19 cellular contexts compared by ENCODE assay signal in genomic region chr10:100104300-100104699, GRCh38. TPM values are rescaled to one million over a fixed set of nuclear protein-coding genes. Genes with fewer than 3 reads are reported as not detected.
DNase-seq lines count a peak whose midpoint lies in the region; ATAC-seq, FAIRE-seq and TF ChIP-seq lines count a peak whose summit lies in the region.
"Had no signal": no experiment of that assay in that cellular context is flagged by ENCODE, and none has a peak within 500 bp of the region (broad histone marks: within the 10 kb centered on the region; RNA-seq: fewer than 3 reads in every experiment).

No MANE protein-coding gene starts in this region.

- H3K4me2 ChIP-seq in keratinocyte (ENCODE audit: control insufficient read depth, extremely low read depth, insufficient read depth, low read depth, low read length) = no peak overlapping the region
- H3K4me2 ChIP-seq: A549, BLaER1 had no signal

- no peaks in the 10 kb centered on the region for H3K9me1 ChIP-seq in keratinocyte (ENCODE audit: control insufficient read depth, extremely low read depth, insufficient read depth, low read length)

- CTCF ChIA-PET in activated CD4-positive, alpha-beta T cell treated with anti-CD3 and anti-CD28 coated beads for 36 hours (lab: Charles Lee) = no interaction called here

- H3K4me3 ChIP-seq in NB4 (ENCODE audit: low read depth, low read length) (no peak overlapping the region), epithelial cell of esophagus (ENCODE audit: low read length) (no peak overlapping the region), keratinocyte (ENCODE audit: control insufficient read depth in 2 of 3, extremely low read depth in 1 of 3, insufficient read depth in 2 of 3, low read depth in 1 of 3, low read length in 3 of 3) (no peak overlapping the region), sigmoid colon (no peak overlapping the region)
- H3K4me3 ChIP-seq: A549, BLaER1 had no signal

- H3K27ac Mint-ChIP-seq in activated CD4-positive, alpha-beta T cell treated with anti-CD3 and anti-CD28 coated beads for 36 hours = no peak overlapping the region
- H3K27ac Mint-ChIP-seq: CD14-positive monocyte; CD4-positive, alpha-beta memory T cell; HFFc6 had no signal

- H3K27me3 Mint-ChIP-seq in activated CD4-positive, alpha-beta T cell treated with anti-CD3 and anti-CD28 coated beads for 36 hours = peaks cover 30% of the 10 kb centered on the region

- no peak for DNase-seq in activated CD4-positive, alpha-beta T cell treated with anti-CD3 and anti-CD28 coated beads for 36 hours
- no peak for DNase-seq in activated CD4-positive, alpha-beta T cell treated with anti-CD3 and anti-CD28 coated beads for 1 hour
- peak; percentile 11 for DNase-seq in NB4 (ENCODE audit: low read depth)
- DNase-seq in epithelial cell of esophagus (ENCODE audit: low read depth) = peak; percentile 54
- peak; percentile 15 for DNase-seq in keratinocyte (ENCODE audit: low read depth, low spot score)
- DNase-seq in AG20443 (ENCODE audit: low spot score) = no peak
- DNase-seq in sigmoid colon = no peak
- DNase-seq: CD4-positive, alpha-beta memory T cell; DMS79 treated with DMSO at 0.1 percent for 48 hours; GF-D8; GOT3; H7; HFFc6 had no signal

- H3K4me1 ChIP-seq in keratinocyte (ENCODE audit: control insufficient read depth, extremely low read depth, insufficient read depth, low read length) (no peaks in the 10 kb centered on the region), sigmoid colon (no peaks in the 10 kb centered on the region)
- H3K4me1 ChIP-seq: BLaER1 had no signal

- H3K4me3 Mint-ChIP-seq in activated CD4-positive, alpha-beta T cell treated with anti-CD3 and anti-CD28 coated beads for 36 hours = no peak overlapping the region
- H3K4me3 Mint-ChIP-seq: CD14-positive monocyte; CD4-positive, alpha-beta memory T cell; HFFc6 had no signal

- 87 to 93% methylated on average over 5 of the region's 5 CpGs for WGBS in sigmoid colon, 2 donors

- H3K9me3 Mint-ChIP-seq in activated CD4-positive, alpha-beta T cell treated with anti-CD3 and anti-CD28 coated beads for 36 hours (ENCODE audit: low read depth) = peaks cover 4% of the 10 kb centered on the region

- no peaks in the 10 kb centered on the region for H3K36me3 Mint-ChIP-seq in activated CD4-positive, alpha-beta T cell treated with anti-CD3 and anti-CD28 coated beads for 36 hours (ENCODE audit: low read depth)
- H3K36me3 Mint-ChIP-seq: CD14-positive monocyte; CD4-positive, alpha-beta memory T cell had no signal

- TF ChIP-seq CTCF in NB4 (IDR thresholded peaks at IDR 0.05; ENCODE audit: low read depth, low read length) (no peak), epithelial cell of esophagus (IDR thresholded peaks at IDR 0.05; ENCODE audit: insufficient read depth, low read depth, low read length, missing control alignments) (no peak), keratinocyte (optimal IDR thresholded peaks at IDR 0.05 in 1 of 3, IDR thresholded peaks at IDR 0.05 in 1 of 3, conservative IDR thresholded peaks at IDR 0.05 in 1 of 3; ENCODE audit: extremely low read depth in 1 of 3, insufficient read depth in 2 of 3, low read length in 3 of 3) (no peak), sigmoid colon (IDR thresholded peaks at IDR 0.05) (no peak)

- no peak overlapping the region for H2AFZ ChIP-seq in keratinocyte (ENCODE audit: control insufficient read depth, low read length)

- POLR2A ChIA-PET in activated CD4-positive, alpha-beta T cell treated with anti-CD3 and anti-CD28 coated beads for 36 hours (lab: Charles Lee) = no interaction called here

- H4K20me1 ChIP-seq in keratinocyte (ENCODE audit: control insufficient read depth, extremely low read depth, insufficient read depth, low read length) = no peaks in the 10 kb centered on the region
- H4K20me1 ChIP-seq: BLaER1 had no signal

- no peak for FAIRE-seq in keratinocyte (lab: Jason Lieb, UNC)
- FAIRE-seq: A549, HepG2 had no signal

- no peak overlapping the region for H3K9ac ChIP-seq in keratinocyte (ENCODE audit: control insufficient read depth, extremely low read depth, insufficient read depth, low read length)
- H3K9ac ChIP-seq: BLaER1 had no signal

- H3K4me1 Mint-ChIP-seq in activated CD4-positive, alpha-beta T cell treated with anti-CD3 and anti-CD28 coated beads for 36 hours = no peaks in the 10 kb centered on the region
- H3K4me1 Mint-ChIP-seq: CD4-positive, alpha-beta memory T cell had no signal

- TF ChIP-seq POLR2A in NB4 (IDR thresholded peaks at IDR 0.05; ENCODE audit: extremely low read depth, insufficient read length) = no peak
- no peak for TF ChIP-seq POLR2A in sigmoid colon (IDR thresholded peaks at IDR 0.05)

- intact Hi-C loops in activated CD4-positive, alpha-beta T cell treated with anti-CD3 and anti-CD28 coated beads for 36 hours (cut with DNase I, micrococcal nuclease) = no loop called here
- intact Hi-C loops in sigmoid colon (cut with DNase I) = no loop called here

- H3K27me3 ChIP-seq in keratinocyte (ENCODE audit: control insufficient read depth, extremely low read depth, insufficient read depth, low read length) = no peaks in the 10 kb centered on the region
- no peaks in the 10 kb centered on the region for H3K27me3 ChIP-seq in sigmoid colon
- H3K27me3 ChIP-seq: BLaER1 had no signal

- H3K9me3 ChIP-seq in keratinocyte (ENCODE audit: control insufficient read depth, low read depth, low read length) (peaks cover 3% of the 10 kb centered on the region), sigmoid colon (peaks cover 0 to 2% (median 0%) of the 10 kb centered on the region in 4 donors)
- H3K9me3 ChIP-seq: A549 had no signal

- TF ChIP-seq EP300 in sigmoid colon (IDR thresholded peaks at IDR 0.05) = no peak

- H3K36me3 ChIP-seq in keratinocyte (ENCODE audit: control insufficient read depth in 2 of 2, extremely low read depth in 1 of 2, insufficient read depth in 2 of 2, low read length in 2 of 2) (no peaks in the 10 kb centered on the region), sigmoid colon (no peaks in the 10 kb centered on the region)
- H3K36me3 ChIP-seq: BLaER1 had no signal

- ATAC-seq in activated CD4-positive, alpha-beta T cell treated with anti-CD3 and anti-CD28 coated beads for 36 hours = peak; percentile 23
- ATAC-seq: A549, HCT116, HepG2 had no signal

- no peak overlapping the region for H3K27ac ChIP-seq in keratinocyte (ENCODE audit: control insufficient read depth, insufficient read depth, low read length)
- no peak overlapping the region for H3K27ac ChIP-seq in sigmoid colon
- H3K27ac ChIP-seq: 22Rv1, A549, BLaER1 had no signal

- H3K79me2 ChIP-seq in keratinocyte (ENCODE audit: control insufficient read depth, insufficient read depth, low read length) = no peaks in the 10 kb centered on the region

- dilution Hi-C loops in keratinocyte (cut with MboI; ENCODE audit: extremely low pct_ligation_motif_present, low sequenced_read_pairs) = no loop called here

RNA-seq across cellular contexts. Expression of gene CPN1, which starts 22.6 kb away (rescaled TPM):
- total RNA-seq in activated CD4-positive, alpha-beta T cell treated with anti-CD3 and anti-CD28 coated beads for 36 hours = not detected
- not detected in 3 replicates for polyA plus RNA-seq in keratinocyte
- not detected for polyA plus RNA-seq in keratinocyte (2011; ENCODE audit: low read depth)
- polyA plus RNA-seq in keratinocyte (2011; cell fraction: cytosol; rRNA removed) = not detected in 2 replicates
- polyA plus RNA-seq in keratinocyte (2011; cell fraction: nucleus; rRNA removed) = not detected in 2 replicates
- polyA plus RNA-seq in keratinocyte (2012; ENCODE audit: low replicate concordance) = not detected in 2 replicates
- not detected in 3 replicates for polyA minus RNA-seq in keratinocyte
- polyA minus RNA-seq in keratinocyte (2011; cell fraction: cytosol; rRNA and poly(A)+ RNA removed) = not detected
- not detected in 2 replicates for polyA minus RNA-seq in keratinocyte (2011; cell fraction: nucleus; rRNA and poly(A)+ RNA removed)
- total RNA-seq in sigmoid colon = not detected
- polyA plus RNA-seq in sigmoid colon = under 1 TPM in 1 of 3 donors, not detected in 2; 0.60 TPM
- total RNA-seq: CD4-positive, alpha-beta memory T cell; H7; HFFc6 had no signal
- polyA plus RNA-seq: CD14-positive monocyte; CD4-positive, alpha-beta memory T cell had no signal

Comparison
In these comparisons a context has a peak if more than half of its experiments do, and no peak if none do; other contexts are left out.
1. DNase-seq: peak in NB4 (single experiment), epithelial cell of esophagus (single experiment) and keratinocyte (single experiment); none in activated CD4-positive, alpha-beta T cell treated with anti-CD3 and anti-CD28 coated beads for 36 hours (single experiment), activated CD4-positive, alpha-beta T cell treated with anti-CD3 and anti-CD28 coated beads for 1 hour (single experiment), AG20443 (single experiment) and sigmoid colon (single experiment).